In genomic region chrX:2187352-2188115, GRCh38 we compare ENCODE assay signal across 27 cellular contexts.
"Had no signal": no experiment of that assay in that cellular context is flagged by ENCODE, and none has a peak within 500 bp of the region (broad histone marks: within the 10 kb centered on the region; RNA-seq: fewer than 3 reads in every experiment).

No MANE protein-coding gene starts in this region.

- H3K27ac ChIP-seq: adrenal gland, breast epithelium, SJSA1 had no signal

- FAIRE-seq: RCC 7860 had no signal

- H3K4me3 ChIP-seq: breast epithelium, SJSA1 had no signal

- H3K27me3 ChIP-seq: adrenal gland, breast epithelium, SJSA1 had no signal

- H3K9me3 ChIP-seq: adrenal gland, SJSA1 had no signal

- H3K4me1 ChIP-seq: breast epithelium, SJSA1 had no signal

- ATAC-seq: activated CD8-positive, alpha-beta T cell treated with anti-CD3 and anti-CD28 coated beads, Interleukin-2, amount 10 ng/mL, durations not matched to agents 7 days and 5 days; PC-3; SK-N-SH treated with all-trans-retinoic acid at 6 μM for 48 hours had no signal

- H3K36me3 Mint-ChIP-seq: activated naive CD8-positive, alpha-beta T cell treated with anti-CD3 and anti-CD28 coated beads, Interleukin-2, amount 10 ng/mL, durations not matched to agents 7 days and 5 days had no signal

- H3K27me3 Mint-ChIP-seq: activated naive CD8-positive, alpha-beta T cell treated with anti-CD3 and anti-CD28 coated beads, Interleukin-2, amount 10 ng/mL, durations not matched to agents 7 days and 5 days had no signal

- H3K4me3 Mint-ChIP-seq: activated CD8-positive, alpha-beta T cell treated with anti-CD3 and anti-CD28 coated beads, Interleukin-2, amount 10 ng/mL, durations not matched to agents 7 days and 5 days; activated naive CD8-positive, alpha-beta T cell treated with anti-CD3 and anti-CD28 coated beads, Interleukin-2, amount 10 ng/mL, durations not matched to agents 7 days and 5 days had no signal

- H3K27ac Mint-ChIP-seq: activated CD8-positive, alpha-beta T cell treated with anti-CD3 and anti-CD28 coated beads, Interleukin-2, amount 10 ng/mL, durations not matched to agents 7 days and 5 days; activated naive CD8-positive, alpha-beta T cell treated with anti-CD3 and anti-CD28 coated beads, Interleukin-2, amount 10 ng/mL, durations not matched to agents 7 days and 5 days; WTC11 had no signal

- H3K4me1 Mint-ChIP-seq: activated naive CD8-positive, alpha-beta T cell treated with anti-CD3 and anti-CD28 coated beads, Interleukin-2, amount 10 ng/mL, durations not matched to agents 7 days and 5 days had no signal

- H3K36me3 ChIP-seq: adrenal gland, breast epithelium, SJSA1 had no signal

- DNase-seq: activated CD4-positive, alpha-beta T cell treated with anti-CD3 and anti-CD28 coated beads for 48 hours; activated CD4-positive, alpha-beta T cell treated with anti-CD3 and anti-CD28 coated beads, Interleukin-2, amount 50 U/mL, for 4 hours; activated CD4-positive, CD25-positive, alpha-beta regulatory T cell treated with anti-CD3 and anti-CD28 coated beads, Interleukin-2, amount 50 U/mL, for 72 hours; activated CD8-positive, alpha-beta memory T cell treated with anti-CD3 and anti-CD28 coated beads, Interleukin-2, amount 50 U/mL, for 48 hours; activated CD8-positive, alpha-beta T cell treated with anti-CD3 and anti-CD28 coated beads, Interleukin-2, amount 10 ng/mL, durations not matched to agents 7 days and 5 days; activated naive CD4-positive, alpha-beta T cell treated with anti-CD3 and anti-CD28 coated beads, Interleukin-2, amount 50 U/mL, for 16 hours; activated naive CD8-positive, alpha-beta T cell treated with anti-CD3 and anti-CD28 coated beads, Interleukin-2, amount 10 ng/mL, durations not matched to agents 7 days and 5 days; activated T-cell treated with anti-CD3 and anti-CD28 coated beads, Interleukin-2, amount 50 U/mL, for 1 hour; anterior cingulate cortex; caudate nucleus; NCI-H1105; NCI-H1436; NCI-H1694 treated with DMSO at 0.1 percent for 48 hours; NCI-H2029 treated with DMSO at 0.1 percent for 48 hours; NCI-H345; NCI-H510A treated with DMSO at 0.1 percent for 48 hours; NCI-H69; NK-92 treated with Interleukin-12 subunit alpha and Interleukin-12 subunit beta, amount 100 ng/mL, for 24 hours; PC-3; SHP77; SW 1271 had no signal
